In genomic region chr11:45675646-45676045, GRCh38 we compare ENCODE assay signal across 7 cellular contexts. TPM values are rescaled to one million over a fixed set of nuclear protein-coding genes. Genes with fewer than 3 reads are reported as not detected.
"Had no signal": no experiment of that assay in that cellular context is flagged by ENCODE, and none has a peak within 500 bp of the region (broad histone marks: within the 10 kb centered on the region; RNA-seq: fewer than 3 reads in every experiment).

No MANE protein-coding gene starts in this region.

- ATAC-seq: GM23338, K562 had no signal

- H2AFZ ChIP-seq: GM23338 had no signal

- H3K4me3 ChIP-seq: GM23338, K562 had no signal

- DNase-seq: H9, HCEC 1CT, IMR-90, KG1 had no signal

- H3K4me2 ChIP-seq: GM23338 had no signal

RNA-seq across cellular contexts. Expression of gene CHST1, which starts 10.2 kb away (rescaled TPM):
- total RNA-seq: HT-29, IMR-90 had no signal
